30 cellular contexts compared by ENCODE assay signal in the genomic region with DNA sequence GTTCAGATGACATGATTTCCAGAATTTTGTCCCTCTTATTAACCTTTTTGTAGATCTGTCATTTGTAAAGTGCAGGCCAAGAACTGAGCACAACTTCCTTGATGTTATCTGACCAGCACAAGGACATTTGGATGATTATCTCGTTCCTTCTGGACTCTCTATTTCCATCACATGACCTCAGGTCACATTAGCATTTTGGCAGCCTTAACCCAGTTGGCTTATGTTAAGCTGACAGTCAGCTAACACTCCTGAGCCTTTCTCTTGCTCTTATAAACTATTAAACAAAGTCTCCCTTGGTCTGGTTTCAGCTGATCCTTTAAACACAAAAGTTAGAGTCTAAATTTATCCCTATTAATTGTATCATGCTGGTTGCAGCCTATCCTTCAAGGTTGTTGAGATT.
DNase-seq lines count a peak whose midpoint lies in the region; ATAC-seq, FAIRE-seq and TF ChIP-seq lines count a peak whose summit lies in the region.
"Had no signal": no experiment of that assay in that cellular context is flagged by ENCODE, and none has a peak within 500 bp of the region (broad histone marks: within the 10 kb centered on the region; RNA-seq: fewer than 3 reads in every experiment).

No MANE protein-coding gene starts in this region.

- no peak overlapping the region for H3K4me2 ChIP-seq in K562 (ENCODE audit: insufficient read depth, low read length)
- H3K4me2 ChIP-seq: BLaER1, SK-N-SH had no signal

- H2AFZ ChIP-seq in K562 (ENCODE audit: low read depth, low read length) = no peak overlapping the region

- H3K36me3 ChIP-seq in K562 (ENCODE audit: control insufficient read depth, insufficient read depth, low read length) (no peaks in the 10 kb centered on the region), left ventricle myocardium inferior (no peaks in the 10 kb centered on the region)
- H3K36me3 ChIP-seq: BLaER1, gastroesophageal sphincter, sigmoid colon, stomach, thyroid gland had no signal

- TF ChIP-seq RAD21 in K562 (CRISPR knock-in tag; conservative IDR thresholded peaks at IDR 0.05 in 1 of 2, IDR thresholded peaks at IDR 0.05 in 1 of 2) = no peak

- H3K36me3 Mint-ChIP-seq in activated T-helper 1 cell treated with anti-CD3 and anti-CD28 coated beads, Interleukin-12 subunit alpha, Interleukin-12 subunit beta, Interleukin-2, Interleukin-4 antibody, amounts not matched to agents 30 ng/mL and 10 ng/mL and 1 ng/mL, durations not matched to agents 14 hours and 24 hours and 36 hours (ENCODE audit: low read depth) = no peaks in the 10 kb centered on the region
- H3K36me3 Mint-ChIP-seq: IgD-negative memory B cell had no signal

- intact Hi-C loops in K562 (cut with micrococcal nuclease) (no loop called here), left ventricle myocardium inferior (cut with micrococcal nuclease) (no loop called here)
- intact Hi-C loops in activated T-helper 1 cell treated with anti-CD3 and anti-CD28 coated beads, Interleukin-12 subunit alpha, Interleukin-12 subunit beta, Interleukin-2, Interleukin-4 antibody, amounts not matched to agents 30 ng/mL and 10 ng/mL and 1 ng/mL, durations not matched to agents 14 hours and 24 hours and 36 hours (cut with micrococcal nuclease) = no loop called here

- no peak overlapping the region for H3K4me3 Mint-ChIP-seq in activated T-helper 1 cell treated with anti-CD3 and anti-CD28 coated beads, Interleukin-12 subunit alpha, Interleukin-12 subunit beta, Interleukin-2, Interleukin-4 antibody, amounts not matched to agents 30 ng/mL and 10 ng/mL and 1 ng/mL, durations not matched to agents 14 hours and 24 hours and 36 hours
- H3K4me3 Mint-ChIP-seq: IgD-negative memory B cell; T-helper 1 cell treated with Interleukin-12 subunit alpha and Interleukin-12 subunit beta and Interleukin-4 antibody, amounts not matched to agents 30 μg/mL and 1 μg/mL, for 36 hours had no signal

- H4K20me1 ChIP-seq in K562 (replicated peaks; ENCODE audit: control insufficient read depth, insufficient read depth, low read length) = no peaks in the 10 kb centered on the region
- H4K20me1 ChIP-seq: BLaER1 had no signal

- CTCF ChIA-PET in K562 (lab: Yijun Ruan, JAX; ENCODE audit: low intra/inter-chr PET ratio) (no interaction called here), HEK293T (lab: Yijun Ruan, JAX) (no interaction called here)

- H3K9me3 Mint-ChIP-seq in activated T-helper 1 cell treated with anti-CD3 and anti-CD28 coated beads, Interleukin-12 subunit alpha, Interleukin-12 subunit beta, Interleukin-2, Interleukin-4 antibody, amounts not matched to agents 30 ng/mL and 10 ng/mL and 1 ng/mL, durations not matched to agents 14 hours and 24 hours and 36 hours = peaks cover 7% of the 10 kb centered on the region
- H3K9me3 Mint-ChIP-seq: T-helper 1 cell treated with Interleukin-12 subunit alpha and Interleukin-12 subunit beta and Interleukin-4 antibody, amounts not matched to agents 30 μg/mL and 1 μg/mL, for 36 hours had no signal

- H3K9me3 ChIP-seq in K562 (replicated peaks; ENCODE audit: control insufficient read depth, insufficient read depth, low read depth, low read length) = no peaks in the 10 kb centered on the region
- peaks cover 16% of the 10 kb centered on the region for H3K9me3 ChIP-seq in left ventricle myocardium inferior (replicated peaks)
- H3K9me3 ChIP-seq: gastroesophageal sphincter, sigmoid colon, stomach, thyroid gland had no signal

- no peak overlapping the region for H3K4me3 ChIP-seq in K562
- no peak overlapping the region for H3K4me3 ChIP-seq in left ventricle myocardium inferior
- no peak overlapping the region for H3K4me3 ChIP-seq in retinal pigment epithelial cell (ENCODE audit: low read length)
- H3K4me3 ChIP-seq: BLaER1, gastroesophageal sphincter, sigmoid colon, stomach, thyroid gland had no signal

- ATAC-seq in K562 = no peak
- ATAC-seq: gastroesophageal sphincter, HCT116 had no signal

- no peaks in the 10 kb centered on the region for H3K9me1 ChIP-seq in K562 (ENCODE audit: control insufficient read depth, insufficient read depth, low read length)

- H3K9ac ChIP-seq in K562 (ENCODE audit: insufficient read depth in 1 of 2, low read depth in 2 of 2, low read length in 2 of 2) = no peak overlapping the region
- H3K9ac ChIP-seq: BLaER1, SK-N-SH had no signal

- no peak overlapping the region for H3K27ac Mint-ChIP-seq in activated T-helper 1 cell treated with anti-CD3 and anti-CD28 coated beads, Interleukin-12 subunit alpha, Interleukin-12 subunit beta, Interleukin-2, Interleukin-4 antibody, amounts not matched to agents 30 ng/mL and 10 ng/mL and 1 ng/mL, durations not matched to agents 14 hours and 24 hours and 36 hours
- H3K27ac Mint-ChIP-seq: T-helper 1 cell treated with Interleukin-12 subunit alpha and Interleukin-12 subunit beta and Interleukin-4 antibody, amounts not matched to agents 30 μg/mL and 1 μg/mL, for 36 hours had no signal

- no peaks in the 10 kb centered on the region for H3K79me2 ChIP-seq in K562 (ENCODE audit: control insufficient read depth, insufficient read depth, low read length)

- no peak for TF ChIP-seq EP300 in K562 (IDR thresholded peaks at IDR 0.05; ENCODE audit: low read length)

- TF ChIP-seq POLR2A in K562 (conservative IDR thresholded peaks at IDR 0.05) = no peak

- DNase-seq in K562 (ENCODE audit: extremely low read depth in 1 of 4, low spot score in 3 of 4) = no peak
- DNase-seq in left ventricle myocardium inferior = no peak
- peak; percentile 32 for DNase-seq in retinal pigment epithelial cell (ENCODE audit: low read depth)
- DNase-seq in activated T-helper 1 cell treated with anti-CD3 and anti-CD28 coated beads, Interleukin-12 subunit alpha, Interleukin-12 subunit beta, Interleukin-2, Interleukin-4 antibody, amounts not matched to agents 30 ng/mL and 10 ng/mL and 1 ng/mL, durations not matched to agents 14 hours and 24 hours and 36 hours (ENCODE audit: low spot score) = no peak
- DNase-seq in HEK293T (ENCODE audit: extremely low spot score) = no peak
- DNase-seq in NCI-H1436 treated with DMSO at 0.1 percent for 48 hours (lab: John Stamatoyannopoulos, UW) = no peak
- DNase-seq: activated CD4-positive, alpha-beta T cell treated with anti-CD3 and anti-CD28 coated beads, Interleukin-2, amount 50 U/mL, for 48 hours; activated CD4-positive, CD25-positive, alpha-beta regulatory T cell treated with anti-CD3 and anti-CD28 coated beads, Interleukin-2, amount 50 U/mL, for 72 hours; activated T-cell treated with anti-CD3 and anti-CD28 coated beads, Interleukin-2, amount 50 U/mL, for 48 hours; cerebellar nuclear complex; hippocampal formation; mesendoderm; NCI-H1048; NCI-H187; NCI-H446 treated with DMSO at 0.1 percent for 48 hours; NCI-H774; sigmoid colon; SK-N-SH; stimulated activated CD4-positive, alpha-beta T cell treated with anti-CD3 and anti-CD28 coated beads, Interleukin-12 subunit alpha, Interleukin-12 subunit beta, amount 100 ng/mL, for 4 hours; stimulated activated CD4-positive, alpha-beta T cell treated with anti-CD3 and anti-CD28 coated beads, Interleukin-2, amount 100 ng/mL, for 48 hours; stomach; thyroid gland had no signal

- POLR2A ChIA-PET in K562 (lab: Yijun Ruan, JAX) (interaction anchor here (0.6 kb wide), 1 partner anchor 1075 kb away, joined by 4 read pairs; no protein-coding TSS in a partner anchor), HEK293T (lab: Yijun Ruan, JAX) (no interaction called here)

- TF ChIP-seq CTCF in VCaP (conservative IDR thresholded peaks at IDR 0.05) (no peak), K562 (IDR thresholded peaks at IDR 0.05 in 2 of 3, conservative IDR thresholded peaks at IDR 0.05 in 1 of 3; ENCODE audit: insufficient read depth in 2 of 3, low read depth in 1 of 3, low read length in 3 of 3) (no peak), left ventricle myocardium inferior (IDR thresholded peaks at IDR 0.05; ENCODE audit: borderline replicate concordance) (no peak), retinal pigment epithelial cell (conservative IDR thresholded peaks at IDR 0.05; ENCODE audit: low read depth, low read length) (no peak)

- FAIRE-seq in K562 (lab: Jason Lieb, UNC) = peak; percentile 37
- FAIRE-seq: GM12892 had no signal

- WGBS in K562 (ENCODE audit: insufficient coverage, low coverage, missing lambda C conversion rate) = 0% methylated on average over 1 of the region's 1 CpG

- peaks cover 12% of the 10 kb centered on the region for H3K27me3 Mint-ChIP-seq in activated T-helper 1 cell treated with anti-CD3 and anti-CD28 coated beads, Interleukin-12 subunit alpha, Interleukin-12 subunit beta, Interleukin-2, Interleukin-4 antibody, amounts not matched to agents 30 ng/mL and 10 ng/mL and 1 ng/mL, durations not matched to agents 14 hours and 24 hours and 36 hours (ENCODE audit: insufficient read depth)

- in situ Hi-C loops in K562 (cut with MboI) = no loop called here

- no TSS peak for BruUV-seq in K562 (replicated peaks; lab: Mats Ljungman, UMichigan)

- no peaks in the 10 kb centered on the region for H3K4me1 Mint-ChIP-seq in activated T-helper 1 cell treated with anti-CD3 and anti-CD28 coated beads, Interleukin-12 subunit alpha, Interleukin-12 subunit beta, Interleukin-2, Interleukin-4 antibody, amounts not matched to agents 30 ng/mL and 10 ng/mL and 1 ng/mL, durations not matched to agents 14 hours and 24 hours and 36 hours (ENCODE audit: low read depth)
- H3K4me1 Mint-ChIP-seq: IgD-negative memory B cell had no signal

- no peaks in the 10 kb centered on the region for H3K4me1 ChIP-seq in K562 (replicated peaks in 1 of 2; ENCODE audit: control insufficient read depth in 2 of 2, insufficient read depth in 2 of 2, low read length in 2 of 2)
- peaks cover 20% of the 10 kb centered on the region for H3K4me1 ChIP-seq in left ventricle myocardium inferior
- H3K4me1 ChIP-seq: BLaER1, thyroid gland had no signal

- H3K27me3 ChIP-seq in K562 (ENCODE audit: control insufficient read depth in 2 of 2, insufficient read depth in 2 of 2, low read length in 2 of 2) (no peaks in the 10 kb centered on the region), left ventricle myocardium inferior (ENCODE audit: low read depth) (no peaks in the 10 kb centered on the region)
- H3K27me3 ChIP-seq: BLaER1, gastroesophageal sphincter, sigmoid colon, stomach, thyroid gland had no signal

- H3K27ac ChIP-seq in VCaP (peak overlapping the region; percentile 23), K562 (ENCODE audit: extremely low read depth, low read depth, low read length) (no peak overlapping the region), left ventricle myocardium inferior (replicated peaks) (peak overlapping the region; percentile 71)
- H3K27ac ChIP-seq: BLaER1, RWPE1, stomach, thyroid gland had no signal

TF ChIP-seq in K562, 482 proteins besides CTCF, POLR2A, EP300 and RAD21 (continues in another document):
- no peak for TF ChIP-seq ARID2 (IDR thresholded peaks at IDR 0.05)
- no peak for TF ChIP-seq CAMTA2 (CRISPR knock-in tag; conservative IDR thresholded peaks at IDR 0.05)
- TF ChIP-seq GABPA (tag; conservative IDR thresholded peaks at IDR 0.05; ENCODE audit: low read depth) = no peak
- no peak for TF ChIP-seq CCAR2 (IDR thresholded peaks at IDR 0.05; ENCODE audit: low read depth, low read length)

TF ChIP-seq in HEK293T, 16 proteins besides CTCF, POLR2A, EP300 and RAD21:
- no peak for TF ChIP-seq SUZ12 (IDR thresholded peaks at IDR 0.05)
- no peak for TF ChIP-seq L3MBTL2 (conservative IDR thresholded peaks at IDR 0.05)
- no peak for TF ChIP-seq ELF4 (IDR thresholded peaks at IDR 0.05)
- no peak for TF ChIP-seq HDGF (IDR thresholded peaks at IDR 0.05; ENCODE audit: borderline replicate concordance)
